In the genomic region with DNA sequence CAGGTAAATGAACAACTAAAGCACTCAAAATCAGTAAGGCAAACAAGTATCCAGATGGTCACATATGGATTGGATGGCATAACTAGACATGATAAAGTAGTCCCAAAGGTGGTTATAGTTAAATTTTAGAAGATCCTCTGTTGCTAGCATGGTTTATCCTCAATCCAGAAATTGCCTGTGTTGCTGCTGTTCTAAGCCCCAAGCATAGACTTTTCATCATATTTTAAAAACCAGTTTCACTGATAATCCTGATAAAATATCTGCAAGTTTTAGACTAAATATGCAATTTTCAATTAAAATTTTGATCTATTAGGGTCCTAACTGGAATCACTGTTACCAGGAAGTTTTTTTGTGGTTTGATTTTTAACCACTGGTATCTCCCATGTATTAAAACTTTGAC, we compare ENCODE assay signal across 15 cellular contexts. TPM values are rescaled to one million over a fixed set of nuclear protein-coding genes. Genes with fewer than 3 reads are reported as not detected.
DNase-seq lines count a peak whose midpoint lies in the region; ATAC-seq and TF ChIP-seq lines count a peak whose summit lies in the region.
"Had no signal": no experiment of that assay in that cellular context is flagged by ENCODE, and none has a peak within 500 bp of the region (broad histone marks: within the 10 kb centered on the region; RNA-seq: fewer than 3 reads in every experiment).

No MANE protein-coding gene starts in this region.

- POLR2A ChIA-PET in T-cell (lab: Charles Lee) = interaction anchor here in 1 of 2 donors (1.1 kb wide), 1 partner anchor 105 kb away, joined by 3 read pairs; no protein-coding TSS in a partner anchor
- POLR2A ChIA-PET in activated CD4-positive, alpha-beta memory T cell treated with anti-CD3 and anti-CD28 coated beads, Interleukin-2, amount 10 ng/mL, durations not matched to agents 7 days and 5 days (lab: Charles Lee) = interaction anchor here (2.9 kb wide), 1 partner anchor 13 kb away, joined by 14 read pairs; no protein-coding TSS in a partner anchor

- TF ChIP-seq POLR2A in uterus (IDR thresholded peaks at IDR 0.05) (no peak), GM18505 (IDR thresholded peaks at IDR 0.05; ENCODE audit: borderline replicate concordance, extremely low read depth, insufficient read depth, insufficient read length) (no peak)

- H3K36me3 Mint-ChIP-seq in T-cell = peaks cover 47% of the 10 kb centered on the region
- H3K36me3 Mint-ChIP-seq in activated CD4-positive, alpha-beta memory T cell treated with anti-CD3 and anti-CD28 coated beads, Interleukin-2, amount 10 ng/mL, durations not matched to agents 7 days and 5 days (ENCODE audit: low read depth) = peaks cover 57% of the 10 kb centered on the region

- in situ Hi-C loops in GM13976 (cut with MboI; ENCODE audit: low sequenced_read_pairs, unreplicated experiment) = no loop called here

- peaks cover 92 to 95% (median 94%) of the 10 kb centered on the region in 3 donors for H3K4me1 Mint-ChIP-seq in T-cell
- peaks cover 76% of the 10 kb centered on the region for H3K4me1 Mint-ChIP-seq in activated CD4-positive, alpha-beta memory T cell treated with anti-CD3 and anti-CD28 coated beads, Interleukin-2, amount 10 ng/mL, durations not matched to agents 7 days and 5 days

- H3K27ac ChIP-seq in heart right ventricle (peak overlapping the region in 7 of 10 donors; percentile 21 to 89 (median 85)), muscle layer of colon (ENCODE audit: low read depth, low read length) (peak overlapping the region; percentile 39), uterus (peak overlapping the region; percentile 83 to 92)

- intact Hi-C loops in heart right ventricle (cut with DNase I) (loop anchor here in 1 of 10 donors (5.0 kb wide), 1 partner anchor 37 kb away; the partner anchor contains the start of gene MBNL1), Right ventricle myocardium superior (cut with DNase I) (no loop called here), uterus (cut with DNase I; ENCODE audit: low total_unique reads) (no loop called here)

- H3K9me3 ChIP-seq in heart right ventricle (no peaks in the 10 kb centered on the region), muscle layer of colon (ENCODE audit: low read length) (no peaks in the 10 kb centered on the region), uterus (no peaks in the 10 kb centered on the region)

- TF ChIP-seq CTCF in heart right ventricle (IDR thresholded peaks at IDR 0.05) (no peak), uterus (IDR thresholded peaks at IDR 0.05) (no peak), GM13976 (IDR thresholded peaks at IDR 0.05; ENCODE audit: borderline replicate concordance, control extremely low read depth, extremely low read depth, insufficient read depth, missing control alignments) (no peak)

- peak overlapping the region; percentile 61 to 69 for H3K27ac Mint-ChIP-seq in T-cell
- no peak overlapping the region for H3K27ac Mint-ChIP-seq in activated CD4-positive, alpha-beta memory T cell treated with anti-CD3 and anti-CD28 coated beads, Interleukin-2, amount 10 ng/mL, durations not matched to agents 7 days and 5 days
- H3K27ac Mint-ChIP-seq: activated naive CD8-positive, alpha-beta T cell treated with anti-CD3 and anti-CD28 coated beads, Interleukin-2, amount 10 ng/mL, durations not matched to agents 7 days and 5 days; progenitor cell of endocrine pancreas had no signal

- H3K27me3 Mint-ChIP-seq in T-cell = no peaks in the 10 kb centered on the region
- no peaks in the 10 kb centered on the region for H3K27me3 Mint-ChIP-seq in activated CD4-positive, alpha-beta memory T cell treated with anti-CD3 and anti-CD28 coated beads, Interleukin-2, amount 10 ng/mL, durations not matched to agents 7 days and 5 days
- H3K27me3 Mint-ChIP-seq: activated B cell treated with CpG ODN at 0.5 μM for 24 hours; activated naive CD8-positive, alpha-beta T cell treated with anti-CD3 and anti-CD28 coated beads, Interleukin-2, amount 10 ng/mL, durations not matched to agents 7 days and 5 days; progenitor cell of endocrine pancreas had no signal

- H3K36me3 ChIP-seq in heart right ventricle (peaks cover 0 to 43% (median 0%) of the 10 kb centered on the region in 9 donors), muscle layer of colon (ENCODE audit: insufficient read depth, low read length) (no peaks in the 10 kb centered on the region), uterus (no peaks in the 10 kb centered on the region)

- peaks cover 8 to 99% (median 91%) of the 10 kb centered on the region in 9 donors for H3K4me1 ChIP-seq in heart right ventricle
- peaks cover 77% of the 10 kb centered on the region for H3K4me1 ChIP-seq in muscle layer of colon (ENCODE audit: insufficient read depth, low read length)
- peaks cover 3 to 13% of the 10 kb centered on the region in 2 donors for H3K4me1 ChIP-seq in uterus

- no peak for DNase-seq in heart right ventricle
- DNase-seq in Right ventricle myocardium superior = no peak
- no peak for DNase-seq in T-cell
- DNase-seq in uterus = no peak
- no peak for DNase-seq in GM13976 (ENCODE audit: low spot score)
- DNase-seq in activated CD4-positive, alpha-beta memory T cell treated with anti-CD3 and anti-CD28 coated beads, Interleukin-2, amount 10 ng/mL, durations not matched to agents 7 days and 5 days = no peak
- DNase-seq: activated B cell treated with CpG ODN at 0.5 μM for 24 hours; activated naive CD8-positive, alpha-beta T cell treated with anti-CD3 and anti-CD28 coated beads, Interleukin-2, amount 10 ng/mL, durations not matched to agents 7 days and 5 days; AML-193; DMS153; NCI-H446; PC-3 had no signal

- peak overlapping the region in 1 of 3 donors; percentile 32 for H3K4me3 Mint-ChIP-seq in T-cell
- no peak overlapping the region for H3K4me3 Mint-ChIP-seq in activated CD4-positive, alpha-beta memory T cell treated with anti-CD3 and anti-CD28 coated beads, Interleukin-2, amount 10 ng/mL, durations not matched to agents 7 days and 5 days
- H3K4me3 Mint-ChIP-seq: activated B cell treated with CpG ODN at 0.5 μM for 24 hours; activated naive CD8-positive, alpha-beta T cell treated with anti-CD3 and anti-CD28 coated beads, Interleukin-2, amount 10 ng/mL, durations not matched to agents 7 days and 5 days had no signal

- no peaks in the 10 kb centered on the region for H3K9me3 Mint-ChIP-seq in T-cell
- H3K9me3 Mint-ChIP-seq in activated CD4-positive, alpha-beta memory T cell treated with anti-CD3 and anti-CD28 coated beads, Interleukin-2, amount 10 ng/mL, durations not matched to agents 7 days and 5 days = no peaks in the 10 kb centered on the region
- H3K9me3 Mint-ChIP-seq: activated B cell treated with CpG ODN at 0.5 μM for 24 hours; activated naive CD8-positive, alpha-beta T cell treated with anti-CD3 and anti-CD28 coated beads, Interleukin-2, amount 10 ng/mL, durations not matched to agents 7 days and 5 days had no signal

- H3K27me3 ChIP-seq in heart right ventricle = no peaks in the 10 kb centered on the region
- H3K27me3 ChIP-seq in muscle layer of colon (ENCODE audit: control insufficient read depth in 1 of 2, insufficient read depth in 2 of 2, low read length in 2 of 2) = no peaks in the 10 kb centered on the region
- no peaks in the 10 kb centered on the region for H3K27me3 ChIP-seq in uterus

- CTCF ChIA-PET in T-cell (lab: Charles Lee) = interaction anchor here in 1 of 2 donors (0.9 kb wide), 1 partner anchor 94 kb away, joined by 3 read pairs; no protein-coding TSS in a partner anchor
- CTCF ChIA-PET in activated CD4-positive, alpha-beta memory T cell treated with anti-CD3 and anti-CD28 coated beads, Interleukin-2, amount 10 ng/mL, durations not matched to agents 7 days and 5 days (lab: Charles Lee) = no interaction called here

- H3K4me3 ChIP-seq in heart right ventricle = no peak overlapping the region
- H3K4me3 ChIP-seq in muscle layer of colon (ENCODE audit: low read depth in 1 of 2, low read length in 2 of 2) = no peak overlapping the region
- H3K4me3 ChIP-seq in uterus = no peak overlapping the region

- ATAC-seq in heart right ventricle (no peak), Right ventricle myocardium superior (ENCODE audit: poor library complexity) (no peak), T-cell (replicated peaks in 1 of 4) (no peak), GM18505 (IDR thresholded peaks at IDR 0.05; ENCODE audit: unreplicated experiment) (no peak)
- ATAC-seq: PC-3 had no signal

- no peak overlapping the region for H3K9ac ChIP-seq in muscle layer of colon (ENCODE audit: low read length)

RNA-seq across cellular contexts. Expression of gene MBNL1, which starts 35.4 kb away (rescaled TPM):
- 100 to 1,000 TPM; 173 to 236 (median 190) TPM for total RNA-seq in heart right ventricle
- polyA plus RNA-seq in heart right ventricle = 10 to 100 TPM; 33.1 to 55.9 TPM
- 182 TPM for total RNA-seq in Right ventricle myocardium superior
- total RNA-seq in T-cell = 100 to 1,000 TPM; 408 to 705 (median 423) TPM
- 100 to 1,000 TPM; 219 to 470 (median 243) TPM for total RNA-seq in uterus
- total RNA-seq in activated CD4-positive, alpha-beta memory T cell treated with anti-CD3 and anti-CD28 coated beads, Interleukin-2, amount 10 ng/mL, durations not matched to agents 7 days and 5 days = 100 to 1,000 TPM; 289 to 305 TPM
